Comparison of ENCODE assay signal across 1 cellular context in the genomic region with DNA sequence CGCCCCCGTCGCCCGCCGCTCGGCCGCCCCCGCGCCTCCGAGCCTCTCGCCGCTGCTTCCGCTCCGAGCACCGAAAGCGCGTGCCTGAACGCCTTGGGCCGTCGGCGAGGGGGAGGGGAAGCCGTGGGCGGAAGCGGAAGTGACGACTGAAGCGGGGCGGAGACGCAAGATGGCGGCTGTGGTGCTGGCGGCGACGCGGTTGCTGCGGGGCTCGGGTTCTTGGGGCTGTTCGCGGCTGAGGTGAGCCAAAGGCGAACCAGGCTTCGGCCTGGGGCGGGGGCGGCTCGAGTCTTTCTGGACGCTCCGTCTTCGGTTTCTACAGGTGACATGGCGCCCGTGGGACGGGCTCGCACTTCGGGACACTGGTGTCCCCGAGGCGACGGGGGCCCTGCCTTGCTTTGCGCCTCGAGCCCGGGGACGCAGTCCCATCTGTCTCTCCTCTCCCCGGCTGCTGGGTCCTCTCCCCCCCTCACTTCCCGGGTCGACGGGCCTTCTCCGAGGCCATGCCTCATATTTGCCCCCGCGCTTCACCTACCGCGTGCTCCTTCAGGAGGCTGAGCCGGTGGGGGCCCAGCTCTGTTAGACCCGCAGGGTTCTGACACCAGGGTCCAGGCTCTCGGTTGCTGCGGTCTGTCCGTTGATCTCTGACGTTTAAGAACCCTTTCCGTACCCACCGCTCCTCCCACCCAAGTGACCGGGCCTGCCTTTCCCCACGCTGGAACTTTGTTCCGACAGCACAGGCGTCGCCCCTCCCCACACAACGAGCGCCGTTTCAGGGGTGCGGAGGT.
TF ChIP-seq lines count a peak whose summit lies in the region.

Gene ENTR1, minus strand, starts transcription at position 115 of the 788 bp plus-strand sequence. CDS start 217 bp downstream, outside the sequence.
A gene with protein sequence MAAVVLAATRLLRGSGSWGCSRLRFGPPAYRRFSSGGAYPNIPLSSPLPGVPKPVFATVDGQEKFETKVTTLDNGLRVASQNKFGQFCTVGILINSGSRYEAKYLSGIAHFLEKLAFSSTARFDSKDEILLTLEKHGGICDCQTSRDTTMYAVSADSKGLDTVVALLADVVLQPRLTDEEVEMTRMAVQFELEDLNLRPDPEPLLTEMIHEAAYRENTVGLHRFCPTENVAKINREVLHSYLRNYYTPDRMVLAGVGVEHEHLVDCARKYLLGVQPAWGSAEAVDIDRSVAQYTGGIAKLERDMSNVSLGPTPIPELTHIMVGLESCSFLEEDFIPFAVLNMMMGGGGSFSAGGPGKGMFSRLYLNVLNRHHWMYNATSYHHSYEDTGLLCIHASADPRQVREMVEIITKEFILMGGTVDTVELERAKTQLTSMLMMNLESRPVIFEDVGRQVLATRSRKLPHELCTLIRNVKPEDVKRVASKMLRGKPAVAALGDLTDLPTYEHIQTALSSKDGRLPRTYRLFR (plus strand): TSS at position 159 of the 788 bp plus-strand sequence. CDS start 11 bp downstream, at position 170.

TF ChIP-seq in HepG2, 621 proteins besides CTCF, POLR2A, EP300 and RAD21 (continued from another document and continues in another):
- TF ChIP-seq, protein P1, sequence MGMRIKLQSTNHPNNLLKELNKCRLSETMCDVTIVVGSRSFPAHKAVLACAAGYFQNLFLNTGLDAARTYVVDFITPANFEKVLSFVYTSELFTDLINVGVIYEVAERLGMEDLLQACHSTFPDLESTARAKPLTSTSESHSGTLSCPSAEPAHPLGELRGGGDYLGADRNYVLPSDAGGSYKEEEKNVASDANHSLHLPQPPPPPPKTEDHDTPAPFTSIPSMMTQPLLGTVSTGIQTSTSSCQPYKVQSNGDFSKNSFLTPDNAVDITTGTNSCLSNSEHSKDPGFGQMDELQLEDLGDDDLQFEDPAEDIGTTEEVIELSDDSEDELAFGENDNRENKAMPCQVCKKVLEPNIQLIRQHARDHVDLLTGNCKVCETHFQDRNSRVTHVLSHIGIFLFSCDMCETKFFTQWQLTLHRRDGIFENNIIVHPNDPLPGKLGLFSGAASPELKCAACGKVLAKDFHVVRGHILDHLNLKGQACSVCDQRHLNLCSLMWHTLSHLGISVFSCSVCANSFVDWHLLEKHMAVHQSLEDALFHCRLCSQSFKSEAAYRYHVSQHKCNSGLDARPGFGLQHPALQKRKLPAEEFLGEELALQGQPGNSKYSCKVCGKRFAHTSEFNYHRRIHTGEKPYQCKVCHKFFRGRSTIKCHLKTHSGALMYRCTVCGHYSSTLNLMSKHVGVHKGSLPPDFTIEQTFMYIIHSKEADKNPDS (CRISPR knock-in tag; IDR thresholded peaks at IDR 0.05), result no peak
- no peak; the same call in 1 of the 2 replicates for TF ChIP-seq HMGXB3 (CRISPR knock-in tag; IDR thresholded peaks at IDR 0.05; ENCODE audit: borderline replicate concordance)
- TF ChIP-seq AFF4 (CRISPR knock-in tag; IDR thresholded peaks at IDR 0.05), result no peak
- TF ChIP-seq ZNF747 (CRISPR knock-in tag; IDR thresholded peaks at IDR 0.05; ENCODE audit: borderline replicate concordance), result no peak
- TF ChIP-seq ZFP37 (CRISPR knock-in tag; IDR thresholded peaks at IDR 0.05; ENCODE audit: borderline replicate concordance), result no peak; the same call in 1 of the 2 replicates
- no peak for TF ChIP-seq DMTF1 (CRISPR knock-in tag; IDR thresholded peaks at IDR 0.05)
- TF ChIP-seq ZNF589 (CRISPR knock-in tag; conservative IDR thresholded peaks at IDR 0.05), result peak; percentile 84
- no peak for TF ChIP-seq ZFP62 (CRISPR knock-in tag; IDR thresholded peaks at IDR 0.05)
- no peak for TF ChIP-seq DPF2 (CRISPR knock-in tag; IDR thresholded peaks at IDR 0.05; ENCODE audit: borderline replicate concordance, low read depth)
- TF ChIP-seq, protein P2, sequence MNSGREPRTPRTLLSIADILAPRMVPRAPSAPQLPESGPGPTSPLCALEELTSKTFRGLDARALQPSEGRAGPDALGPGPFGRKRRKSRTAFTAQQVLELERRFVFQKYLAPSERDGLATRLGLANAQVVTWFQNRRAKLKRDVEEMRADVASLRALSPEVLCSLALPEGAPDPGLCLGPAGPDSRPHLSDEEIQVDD (CRISPR knock-in tag; IDR thresholded peaks at IDR 0.05; ENCODE audit: borderline replicate concordance), result 0 out of 2 replicates have a peak, but pooled peaks have one; percentile 10
- TF ChIP-seq POLR2AphosphoS5 (IDR thresholded peaks at IDR 0.05; ENCODE audit: low read depth, low read length), result peak; percentile 92
- 0 out of 2 replicates have a peak, but pooled peaks have one; percentile 35 for TF ChIP-seq EEA1 (CRISPR knock-in tag; IDR thresholded peaks at IDR 0.05; ENCODE audit: borderline replicate concordance)
- TF ChIP-seq ZNF274 (CRISPR knock-in tag; IDR thresholded peaks at IDR 0.05), result peak; percentile 82; the same call in 1 of the 2 replicates
- no peak for TF ChIP-seq SMARCC2 (IDR thresholded peaks at IDR 0.05)
- TF ChIP-seq, protein P3, sequence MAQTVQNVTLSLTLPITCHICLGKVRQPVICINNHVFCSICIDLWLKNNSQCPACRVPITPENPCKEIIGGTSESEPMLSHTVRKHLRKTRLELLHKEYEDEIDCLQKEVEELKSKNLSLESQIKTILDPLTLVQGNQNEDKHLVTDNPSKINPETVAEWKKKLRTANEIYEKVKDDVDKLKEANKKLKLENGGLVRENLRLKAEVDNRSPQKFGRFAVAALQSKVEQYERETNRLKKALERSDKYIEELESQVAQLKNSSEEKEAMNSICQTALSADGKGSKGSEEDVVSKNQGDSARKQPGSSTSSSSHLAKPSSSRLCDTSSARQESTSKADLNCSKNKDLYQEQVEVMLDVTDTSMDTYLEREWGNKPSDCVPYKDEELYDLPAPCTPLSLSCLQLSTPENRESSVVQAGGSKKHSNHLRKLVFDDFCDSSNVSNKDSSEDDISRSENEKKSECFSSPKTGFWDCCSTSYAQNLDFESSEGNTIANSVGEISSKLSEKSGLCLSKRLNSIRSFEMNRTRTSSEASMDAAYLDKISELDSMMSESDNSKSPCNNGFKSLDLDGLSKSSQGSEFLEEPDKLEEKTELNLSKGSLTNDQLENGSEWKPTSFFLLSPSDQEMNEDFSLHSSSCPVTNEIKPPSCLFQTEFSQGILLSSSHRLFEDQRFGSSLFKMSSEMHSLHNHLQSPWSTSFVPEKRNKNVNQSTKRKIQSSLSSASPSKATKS (CRISPR knock-in tag; IDR thresholded peaks at IDR 0.05), result no peak
- 0 out of 2 replicates have a peak, but pooled peaks have one; percentile 22 for TF ChIP-seq ZNF558 (CRISPR knock-in tag; IDR thresholded peaks at IDR 0.05; ENCODE audit: borderline replicate concordance)
- no peak; the same call in 1 of the 2 replicates for TF ChIP-seq ZSCAN21 (CRISPR knock-in tag; IDR thresholded peaks at IDR 0.05; ENCODE audit: borderline replicate concordance)
- TF ChIP-seq ARHGAP35 (CRISPR knock-in tag; IDR thresholded peaks at IDR 0.05; ENCODE audit: borderline replicate concordance), result no peak
- TF ChIP-seq MATR3 (CRISPR knock-in tag; IDR thresholded peaks at IDR 0.05), result no peak
- TF ChIP-seq THAP11 (CRISPR knock-in tag; IDR thresholded peaks at IDR 0.05), result peak; percentile 90
- TF ChIP-seq ZNF605 (CRISPR knock-in tag; IDR thresholded peaks at IDR 0.05), result no peak
- TF ChIP-seq RFXANK (CRISPR knock-in tag; IDR thresholded peaks at IDR 0.05), result no peak
- TF ChIP-seq YEATS4 (CRISPR knock-in tag; IDR thresholded peaks at IDR 0.05; ENCODE audit: borderline replicate concordance), result peak; percentile 83
- TF ChIP-seq PITX1 (CRISPR knock-in tag; IDR thresholded peaks at IDR 0.05), result peak; percentile 70; the same call in 1 of the 2 replicates
- TF ChIP-seq TARDBP (CRISPR knock-in tag; IDR thresholded peaks at IDR 0.05), result peak; percentile 73
- peak; percentile 90 for TF ChIP-seq CBFB (CRISPR knock-in tag; IDR thresholded peaks at IDR 0.05)
- no peak; the same call in 1 of the 2 replicates for TF ChIP-seq ZNF446 (CRISPR knock-in tag; IDR thresholded peaks at IDR 0.05)
- no peak; the same call in 1 of the 2 replicates for TF ChIP-seq PCBP1 (IDR thresholded peaks at IDR 0.05; ENCODE audit: borderline replicate concordance, low read depth, low read length)
- no peak for TF ChIP-seq ZNF660 (CRISPR knock-in tag; IDR thresholded peaks at IDR 0.05; ENCODE audit: borderline replicate concordance, low read depth)
- TF ChIP-seq ELF3 (CRISPR knock-in tag; IDR thresholded peaks at IDR 0.05), result peak; percentile 48
- no peak for TF ChIP-seq ZNF501 (CRISPR knock-in tag; IDR thresholded peaks at IDR 0.05)
- no peak for TF ChIP-seq SALL2 (CRISPR knock-in tag; IDR thresholded peaks at IDR 0.05)
- TF ChIP-seq ZNF335 (CRISPR knock-in tag; IDR thresholded peaks at IDR 0.05), result no peak
- TF ChIP-seq HOXD1 (CRISPR knock-in tag; IDR thresholded peaks at IDR 0.05), result peak; percentile 81
- no peak for TF ChIP-seq PCBP2 (optimal IDR thresholded peaks at IDR 0.05; ENCODE audit: low read depth, low read length, poor library complexity, severe bottlenecking)
- TF ChIP-seq ZNF790 (CRISPR knock-in tag; IDR thresholded peaks at IDR 0.05; ENCODE audit: borderline replicate concordance), result no peak
- TF ChIP-seq CBX5 (CRISPR knock-in tag; IDR thresholded peaks at IDR 0.05; ENCODE audit: borderline replicate concordance), result peak; percentile 57; the same call in 1 of the 2 replicates
- TF ChIP-seq ZSCAN31 (CRISPR knock-in tag; IDR thresholded peaks at IDR 0.05; ENCODE audit: low read depth), result peak; percentile 31; the same call in 1 of the 2 replicates
- no peak for TF ChIP-seq NR1H2 (CRISPR knock-in tag; IDR thresholded peaks at IDR 0.05; ENCODE audit: borderline replicate concordance, low read depth)
